ENCODE assay signal across 16 cellular contexts in genomic region chr13:95360464-95361097, GRCh38. TPM values are rescaled to one million over a fixed set of nuclear protein-coding genes. Genes with fewer than 3 reads are reported as not detected.
DNase-seq lines count a peak whose midpoint lies in the region; ATAC-seq, FAIRE-seq and TF ChIP-seq lines count a peak whose summit lies in the region.
"Had no signal": no experiment of that assay in that cellular context is flagged by ENCODE, and none has a peak within 500 bp of the region (broad histone marks: within the 10 kb centered on the region; RNA-seq: fewer than 3 reads in every experiment).

No MANE protein-coding gene starts in this region.

- H3K36me3 ChIP-seq in MG63 (no peaks in the 10 kb centered on the region), right lobe of liver (no peaks in the 10 kb centered on the region), breast epithelium (no peaks in the 10 kb centered on the region)

- 78% methylated on average over 5 of the region's 9 CpGs for WGBS in right lobe of liver (ENCODE audit: insufficient coverage, low coverage, low lambda C conversion rate, missing lambda C conversion rate)

- TF ChIP-seq CTCF in nephron (IDR thresholded peaks at IDR 0.05; ENCODE audit: unreplicated experiment in 3 of 3) (no peak), right lobe of liver (IDR thresholded peaks at IDR 0.05) (no peak), breast epithelium (IDR thresholded peaks at IDR 0.05) (no peak)

- no peaks in the 10 kb centered on the region for H3K27me3 ChIP-seq in MG63
- H3K27me3 ChIP-seq in right lobe of liver: no peaks in the 10 kb centered on the region
- no peaks in the 10 kb centered on the region for H3K27me3 ChIP-seq in breast epithelium

- peak overlapping the region in 2 of 3 experiments; percentile 17 to 65 for H3K27ac Mint-ChIP-seq in nephron
- H3K27ac Mint-ChIP-seq: CD14-positive monocyte had no signal

- no peak overlapping the region for H3K4me3 ChIP-seq in MG63
- H3K4me3 ChIP-seq in right lobe of liver: no peak overlapping the region
- H3K4me3 ChIP-seq in breast epithelium: no peak overlapping the region
- H3K4me3 ChIP-seq: A549 had no signal

- peaks cover 7% of the 10 kb centered on the region for H3K4me1 Mint-ChIP-seq in nephron
- H3K4me1 Mint-ChIP-seq: CD14-positive monocyte had no signal

- peaks cover 6% of the 10 kb centered on the region for H3K9me3 Mint-ChIP-seq in nephron

- intact Hi-C loops in right lobe of liver (cut with DNase I): no loop called here
- intact Hi-C loops in breast epithelium (cut with DNase I; ENCODE audit: low total_unique reads): no loop called here

- TF ChIP-seq POLR2A in GM12891 (IDR thresholded peaks at IDR 0.05; ENCODE audit: low read depth, low read length): no peak
- TF ChIP-seq POLR2A in right lobe of liver (IDR thresholded peaks at IDR 0.05): no peak
- TF ChIP-seq POLR2A in breast epithelium (IDR thresholded peaks at IDR 0.05): no peak

- no peak overlapping the region for H3K27ac ChIP-seq in right lobe of liver
- no peak overlapping the region for H3K27ac ChIP-seq in breast epithelium
- H3K27ac ChIP-seq: A549 had no signal

- no peaks in the 10 kb centered on the region for H3K36me3 Mint-ChIP-seq in nephron (ENCODE audit: low read depth)
- H3K36me3 Mint-ChIP-seq: CD14-positive monocyte had no signal

- H3K27me3 Mint-ChIP-seq in nephron (ENCODE audit: low read depth): peaks cover 3% of the 10 kb centered on the region

- no peak overlapping the region for H3K4me3 Mint-ChIP-seq in nephron
- H3K4me3 Mint-ChIP-seq: CD14-positive monocyte had no signal

- DNase-seq in GM12891 (ENCODE audit: insufficient read length, low spot score) (no peak), MG63 (peak; percentile 38), right lobe of liver (no peak), amniotic stem cell (lab: John Stamatoyannopoulos, UW) (no peak), breast epithelium (ENCODE audit: low spot score in 2 of 2) (no peak)
- DNase-seq: DMS53, HCEC 1CT, NCI-H1105, NCI-H187 treated with DMSO at 0.1 percent for 48 hours, NCI-H510A treated with DMSO at 0.1 percent for 48 hours, SIG-M5 had no signal

- no peaks in the 10 kb centered on the region for H3K9me3 ChIP-seq in MG63
- no peaks in the 10 kb centered on the region for H3K9me3 ChIP-seq in right lobe of liver
- H3K9me3 ChIP-seq in breast epithelium: peaks cover 6 to 9% of the 10 kb centered on the region in 2 donors

- no peak for ATAC-seq in right lobe of liver
- ATAC-seq in SK-N-SH treated with all-trans-retinoic acid at 6 μM for 48 hours: no peak; the same call in 2 of the 3 replicates
- ATAC-seq: A549 had no signal

- H3K4me1 ChIP-seq in right lobe of liver (peaks cover 0 to 10% (median 0%) of the 10 kb centered on the region in 4 donors), breast epithelium (no peaks in the 10 kb centered on the region)
- H3K4me1 ChIP-seq: A549 had no signal

- FAIRE-seq in GM12891 (lab: Jason Lieb, UNC): peak; percentile 9
- FAIRE-seq in endometrium (lab: Jason Lieb, UNC): peak; percentile 60
- FAIRE-seq: A549 had no signal

TF ChIP-seq in GM12891, 5 proteins besides CTCF, POLR2A, EP300 and RAD21:
- no peak for TF ChIP-seq POLR2AphosphoS5 (IDR thresholded peaks at IDR 0.05; ENCODE audit: low read depth, low read length)
- TF ChIP-seq PAX5 (IDR thresholded peaks at IDR 0.05; ENCODE audit: insufficient read depth, low read length, severe bottlenecking): no peak
- TF ChIP-seq SPI1 (IDR thresholded peaks at IDR 0.05; ENCODE audit: low read depth, low read length): no peak
- TF ChIP-seq TAF1 (IDR thresholded peaks at IDR 0.05; ENCODE audit: low read depth, low read length): no peak
- no peak for TF ChIP-seq POU2F2 (IDR thresholded peaks at IDR 0.05; ENCODE audit: low read depth, low read length)

TF ChIP-seq in SK-N-SH treated with all-trans-retinoic acid at 6 μM for 48 hours, 23 proteins besides CTCF, POLR2A, EP300 and RAD21:
- TF ChIP-seq ZNF8 (CRISPR knock-in tag; IDR thresholded peaks at IDR 0.05) (no peak), ZNF565 (CRISPR knock-in tag; conservative IDR thresholded peaks at IDR 0.05; ENCODE audit: low read depth) (no peak), OSR1 (CRISPR knock-in tag; IDR thresholded peaks at IDR 0.05) (no peak), ZFP30 (CRISPR knock-in tag; IDR thresholded peaks at IDR 0.05) (no peak), GLIS3 (CRISPR knock-in tag; IDR thresholded peaks at IDR 0.05) (no peak), TSHZ2 (CRISPR knock-in tag; IDR thresholded peaks at IDR 0.05) (no peak), SNAI2 (CRISPR knock-in tag; IDR thresholded peaks at IDR 0.05) (no peak), ISL1 (CRISPR knock-in tag; IDR thresholded peaks at IDR 0.05) (no peak), TOX (CRISPR knock-in tag; IDR thresholded peaks at IDR 0.05; ENCODE audit: borderline replicate concordance) (no peak), ESRRG (CRISPR knock-in tag; IDR thresholded peaks at IDR 0.05) (no peak)
TF ChIP-seq in SK-N-SH treated with all-trans-retinoic acid at 6 μM for 48 hours: peak in this region for 0.

RNA-seq across cellular contexts. Expression of gene ABCC4, which starts 59.3 kb away (rescaled TPM):
- polyA plus RNA-seq in GM12891 (2012; ENCODE audit: low read depth, missing spikeins): 10.4 TPM
- 9.4 and 11.3 TPM in 2 replicates for total RNA-seq in MG63 (2014; rRNA removed; shearing (Covaris generic); ENCODE audit: low replicate concordance)
- total RNA-seq in right lobe of liver (1 to 10 TPM; 1.1 to 4.9 (median 3.8) TPM), breast epithelium (1 to 10 TPM; 4.1 to 6.2 (median 4.5) TPM)
